In genomic region chr3:168094877-168095610, GRCh38 we compare ENCODE assay signal across 8 cellular contexts. TPM values are rescaled to one million over a fixed set of nuclear protein-coding genes. Genes with fewer than 3 reads are reported as not detected.
DNase-seq lines count a peak whose midpoint lies in the region; ATAC-seq and TF ChIP-seq lines count a peak whose summit lies in the region.

No MANE protein-coding gene starts in this region.

- TF ChIP-seq POLR2A in GM19193 (IDR thresholded peaks at IDR 0.05; ENCODE audit: extremely low read depth, insufficient read depth, insufficient read length): peak; percentile 50

- TF ChIP-seq CTCF in fibroblast of pulmonary artery (IDR thresholded peaks at IDR 0.05; ENCODE audit: low read length, missing control alignments) (peak; percentile 18), thoracic aorta (IDR thresholded peaks at IDR 0.05) (peak; percentile 32)

- H3K27me3 Mint-ChIP-seq in CD8-positive, alpha-beta memory T cell: peaks cover 15 to 49% of the 10 kb centered on the region in 2 donors
- peaks cover 49% of the 10 kb centered on the region for H3K27me3 Mint-ChIP-seq in activated T-cell treated with anti-CD3 and anti-CD28 coated beads, Interleukin-2, amount 50 U/mL, for 72 hours (ENCODE audit: low read depth)
- peaks cover 17 to 49% (median 40%) of the 10 kb centered on the region in 5 donors for H3K27me3 Mint-ChIP-seq in naive thymus-derived CD8-positive, alpha-beta T cell

- H3K4me1 Mint-ChIP-seq in CD8-positive, alpha-beta memory T cell: peaks cover 14 to 17% (median 15%) of the 10 kb centered on the region in 3 donors
- H3K4me1 Mint-ChIP-seq in activated T-cell treated with anti-CD3 and anti-CD28 coated beads, Interleukin-2, amount 50 U/mL, for 72 hours (ENCODE audit: low read depth): peaks cover 16% of the 10 kb centered on the region
- H3K4me1 Mint-ChIP-seq in naive thymus-derived CD8-positive, alpha-beta T cell: peaks cover 3 to 22% (median 9%) of the 10 kb centered on the region in 4 donors

- no peaks in the 10 kb centered on the region for H3K36me3 Mint-ChIP-seq in CD8-positive, alpha-beta memory T cell
- peaks cover 0 to 1% of the 10 kb centered on the region in 2 donors for H3K36me3 Mint-ChIP-seq in activated T-cell treated with anti-CD3 and anti-CD28 coated beads, Interleukin-2, amount 50 U/mL, for 72 hours (ENCODE audit: insufficient read depth in 2 of 2)
- H3K36me3 Mint-ChIP-seq in naive thymus-derived CD8-positive, alpha-beta T cell: no peaks in the 10 kb centered on the region

- H3K4me1 ChIP-seq in CD8-positive, alpha-beta memory T cell (ENCODE audit: insufficient read depth, low read length): peaks cover 4% of the 10 kb centered on the region
- H3K4me1 ChIP-seq in thoracic aorta (ENCODE audit: control insufficient read depth in 1 of 2, low read depth in 2 of 2): peaks cover 30 to 48% of the 10 kb centered on the region in 2 donors

- H3K9me3 Mint-ChIP-seq in CD8-positive, alpha-beta memory T cell: peaks cover 0 to 2% (median 0%) of the 10 kb centered on the region in 5 donors
- no peaks in the 10 kb centered on the region for H3K9me3 Mint-ChIP-seq in activated T-cell treated with anti-CD3 and anti-CD28 coated beads, Interleukin-2, amount 50 U/mL, for 72 hours
- H3K9me3 Mint-ChIP-seq in naive thymus-derived CD8-positive, alpha-beta T cell: no peaks in the 10 kb centered on the region

- no peaks in the 10 kb centered on the region for H3K36me3 ChIP-seq in CD8-positive, alpha-beta memory T cell (ENCODE audit: insufficient read depth, low read length)
- H3K36me3 ChIP-seq in thoracic aorta: no peaks in the 10 kb centered on the region

- peak overlapping the region; percentile 56 for H3K27ac ChIP-seq in CD8-positive, alpha-beta memory T cell (ENCODE audit: low read depth, low read length)
- H3K27ac ChIP-seq in thoracic aorta: peak overlapping the region; percentile 94 to 96

- peak; percentile 4 to 42 (median 7) for DNase-seq in CD8-positive, alpha-beta memory T cell
- DNase-seq in NCI-H69 (lab: John Stamatoyannopoulos, UW) (peak; percentile 96), fibroblast of pulmonary artery (ENCODE audit: low read depth) (peak; percentile 71), thoracic aorta (ENCODE audit: low spot score) (peak; percentile 4)
- DNase-seq in activated T-cell treated with anti-CD3 and anti-CD28 coated beads, Interleukin-2, amount 50 U/mL, for 72 hours: peak; percentile 48 to 57
- DNase-seq in naive thymus-derived CD8-positive, alpha-beta T cell: peak in 7 of 10 donors; percentile 6 to 60 (median 21)

- peak; percentile 44 for ATAC-seq in HG03159 (IDR thresholded peaks at IDR 0.05; ENCODE audit: unreplicated experiment)
- peak; percentile 57 to 58 for ATAC-seq in activated T-cell treated with anti-CD3 and anti-CD28 coated beads, Interleukin-2, amount 50 U/mL, for 72 hours (replicated peaks in 1 of 2)
- ATAC-seq in naive thymus-derived CD8-positive, alpha-beta T cell: peak; percentile 62 to 65
- ATAC-seq in thoracic aorta (ENCODE audit: insufficient number of reproducible peaks, low FRiP score, low read depth): peak; percentile 32

- POLR2A ChIA-PET in CD8-positive, alpha-beta memory T cell (lab: Charles Lee): no interaction called here
- POLR2A ChIA-PET in naive thymus-derived CD8-positive, alpha-beta T cell (lab: Charles Lee): no interaction called here

- H3K27ac Mint-ChIP-seq in CD8-positive, alpha-beta memory T cell: peak overlapping the region in 4 of 8 donors; percentile 17 to 64 (median 48)
- H3K27ac Mint-ChIP-seq in activated T-cell treated with anti-CD3 and anti-CD28 coated beads, Interleukin-2, amount 50 U/mL, for 72 hours: no peak overlapping the region
- peak overlapping the region in 2 of 10 donors; percentile 13 to 61 for H3K27ac Mint-ChIP-seq in naive thymus-derived CD8-positive, alpha-beta T cell

- peak overlapping the region; percentile 39 for H3K4me3 ChIP-seq in CD8-positive, alpha-beta memory T cell (ENCODE audit: low read length)
- H3K4me3 ChIP-seq in fibroblast of pulmonary artery (replicated peaks; ENCODE audit: low read depth, low read length) (peak overlapping the region; percentile 82), thoracic aorta (peak overlapping the region; percentile 92)

- CTCF ChIA-PET in CD8-positive, alpha-beta memory T cell (lab: Charles Lee): no interaction called here

- H3K27me3 ChIP-seq in CD8-positive, alpha-beta memory T cell (ENCODE audit: insufficient read depth, low read length, poor library complexity, severe bottlenecking): peaks cover 5% of the 10 kb centered on the region
- no peaks in the 10 kb centered on the region for H3K27me3 ChIP-seq in thoracic aorta (replicated peaks; ENCODE audit: insufficient read depth)

- no peaks in the 10 kb centered on the region for H3K9me3 ChIP-seq in CD8-positive, alpha-beta memory T cell (ENCODE audit: low read length)
- no peaks in the 10 kb centered on the region for H3K9me3 ChIP-seq in thoracic aorta

- H3K4me3 Mint-ChIP-seq in CD8-positive, alpha-beta memory T cell: peak overlapping the region; percentile 68 to 93 (median 92)
- H3K4me3 Mint-ChIP-seq in activated T-cell treated with anti-CD3 and anti-CD28 coated beads, Interleukin-2, amount 50 U/mL, for 72 hours: peak overlapping the region; percentile 87 to 89
- peak overlapping the region; percentile 62 to 93 (median 82) for H3K4me3 Mint-ChIP-seq in naive thymus-derived CD8-positive, alpha-beta T cell

RNA-seq across cellular contexts. Expression of gene GOLIM4, which starts 0.7 kb away (rescaled TPM):
- total RNA-seq in CD8-positive, alpha-beta memory T cell: 1 to 10 TPM; 7.2 to 7.3 TPM
- 1.3 TPM for polyA plus RNA-seq in CD8-positive, alpha-beta memory T cell
- 1 to 10 TPM; 3.3 to 5.8 TPM for total RNA-seq in activated T-cell treated with anti-CD3 and anti-CD28 coated beads, Interleukin-2, amount 50 U/mL, for 72 hours
- under 1 TPM; 0.26 to 0.66 TPM for total RNA-seq in naive thymus-derived CD8-positive, alpha-beta T cell
- under 1 TPM in 2 of 3 donors, not detected in 1; 0.17 to 0.25 TPM for polyA plus RNA-seq in naive thymus-derived CD8-positive, alpha-beta T cell
- 10 to 100 TPM; 43.1 to 49.5 TPM for total RNA-seq in thoracic aorta

Comparison
In these comparisons a context has a peak if more than half of its experiments do, and no peak if none do; other contexts are left out.
1. Peak in every context shown above with its lines: DNase-seq, ATAC-seq, H3K4me3 ChIP-seq and H3K27ac ChIP-seq.
2. DNase-seq: peak in every context shown above with its lines; median percentile 96 in NCI-H69; 71 in fibroblast of pulmonary artery; 52 in activated T-cell treated with anti-CD3 and anti-CD28 coated beads, Interleukin-2, amount 50 U/mL, for 72 hours; 21 in naive thymus-derived CD8-positive, alpha-beta T cell; 7 in CD8-positive, alpha-beta memory T cell; 4 in thoracic aorta.
3. H3K4me3 ChIP-seq: peak in every context shown above with its lines; median percentile 92 in thoracic aorta; 82 in fibroblast of pulmonary artery; 39 in CD8-positive, alpha-beta memory T cell.
4. RNA of gene GOLIM4, which starts 0.7 kb away (total RNA-seq): 43.1 to 49.5 TPM in thoracic aorta; 7.2 to 7.3 TPM in CD8-positive, alpha-beta memory T cell, 3.3 to 5.8 TPM in activated T-cell treated with anti-CD3 and anti-CD28 coated beads, Interleukin-2, amount 50 U/mL, for 72 hours and 0.26 to 0.66 TPM in naive thymus-derived CD8-positive, alpha-beta T cell; every median in the first group is over 4 times any median in the second.